Comparison of ENCODE assay signal across 22 cellular contexts in the genomic region with DNA sequence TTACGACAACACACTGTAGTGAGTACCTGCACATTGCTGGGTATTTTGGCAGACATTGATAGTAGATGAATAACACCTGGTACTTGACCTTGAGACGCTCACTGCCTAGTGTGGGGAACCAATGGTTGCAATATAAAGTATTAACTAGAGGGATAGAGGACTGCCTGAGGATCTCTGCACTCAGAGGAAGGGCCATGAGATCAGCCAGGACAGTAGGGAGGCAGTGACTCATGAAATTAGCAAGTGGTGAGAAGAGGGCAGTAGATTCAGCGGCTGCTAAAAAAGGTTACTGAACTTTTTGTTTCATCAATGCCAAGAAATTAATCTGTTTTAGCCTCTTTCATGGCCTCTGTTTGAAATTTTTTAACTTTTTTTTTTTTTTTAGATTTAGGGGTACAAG.
A peak's percentile ranks its signal among the peaks of the same experiment; 100 is the strongest.
DNase-seq lines count a peak whose midpoint lies in the region; ATAC-seq, FAIRE-seq and TF ChIP-seq lines count a peak whose summit lies in the region.
"Had no signal": no experiment of that assay in that cellular context is flagged by ENCODE, and none has a peak within 500 bp of the region (broad histone marks: within the 10 kb centered on the region; RNA-seq: fewer than 3 reads in every experiment).

No MANE protein-coding gene starts in this region.

- H3K27ac ChIP-seq in astrocyte (ENCODE audit: low read depth, low read length) (peak overlapping the region; percentile 29), left lung (no peak overlapping the region)
- H3K27ac ChIP-seq: A549, parathyroid adenoma had no signal

- H3K27me3 ChIP-seq in astrocyte (ENCODE audit: insufficient read depth, low read length) (no peaks in the 10 kb centered on the region), left lung (no peaks in the 10 kb centered on the region)

- H3K27me3 Mint-ChIP-seq in HFFc6 (ENCODE audit: insufficient read depth) (no peaks in the 10 kb centered on the region), astrocyte (ENCODE audit: low read depth, unreplicated experiment) (no peaks in the 10 kb centered on the region), T-cell (no peaks in the 10 kb centered on the region)
- H3K27me3 Mint-ChIP-seq: activated CD4-positive, alpha-beta memory T cell treated with anti-CD3 and anti-CD28 coated beads, Interleukin-2, amount 10 ng/mL, durations not matched to agents 7 days and 5 days; activated T-cell treated with anti-CD3 and anti-CD28 coated beads, Interleukin-2, amount 50 U/mL, for 24 hours; IgD-negative memory B cell; naive B cell had no signal

- peaks cover 7% of the 10 kb centered on the region for H3K9me3 ChIP-seq in astrocyte (ENCODE audit: insufficient read depth, low read depth, low read length)
- peaks cover 0 to 16% of the 10 kb centered on the region in 2 donors for H3K9me3 ChIP-seq in left lung

- peak overlapping the region; percentile 56; the same call in 1 of the 2 replicates for H3K4me3 Mint-ChIP-seq in HFFc6
- no peak overlapping the region for H3K4me3 Mint-ChIP-seq in astrocyte (ENCODE audit: unreplicated experiment)
- H3K4me3 Mint-ChIP-seq in T-cell: no peak overlapping the region
- H3K4me3 Mint-ChIP-seq: activated CD4-positive, alpha-beta memory T cell treated with anti-CD3 and anti-CD28 coated beads, Interleukin-2, amount 10 ng/mL, durations not matched to agents 7 days and 5 days; activated T-cell treated with anti-CD3 and anti-CD28 coated beads, Interleukin-2, amount 50 U/mL, for 24 hours; CD14-positive monocyte; IgD-negative memory B cell; naive B cell had no signal

- no peak for TF ChIP-seq CTCF in HFFc6 (IDR thresholded peaks at IDR 0.05)
- no peak for TF ChIP-seq CTCF in astrocyte (IDR thresholded peaks at IDR 0.05; ENCODE audit: insufficient read depth, low read depth, low read length)
- no peak for TF ChIP-seq CTCF in left lung (IDR thresholded peaks at IDR 0.05)

- no peaks in the 10 kb centered on the region for H4K20me1 ChIP-seq in astrocyte (ENCODE audit: insufficient read depth, low read length)

- H3K4me3 ChIP-seq in astrocyte (ENCODE audit: insufficient read depth, low read depth, low read length) (no peak overlapping the region), left lung (no peak overlapping the region)
- H3K4me3 ChIP-seq: A549 had no signal

- POLR2A ChIA-PET in T-cell (lab: Charles Lee): no interaction called here

- peak; percentile 49 for ATAC-seq in left lung
- no peak for ATAC-seq in T-cell (replicated peaks in 1 of 4)
- no peak for ATAC-seq in GM21786 (IDR thresholded peaks at IDR 0.05; ENCODE audit: unreplicated experiment)
- no peak for ATAC-seq in HG03139 (IDR thresholded peaks at IDR 0.05; ENCODE audit: unreplicated experiment)
- ATAC-seq: A549 had no signal

- H3K9me3 Mint-ChIP-seq in HFFc6: peaks cover 45% of the 10 kb centered on the region
- H3K9me3 Mint-ChIP-seq in astrocyte (ENCODE audit: unreplicated experiment): peaks cover 37% of the 10 kb centered on the region
- H3K9me3 Mint-ChIP-seq in T-cell: peaks cover 8 to 19% (median 9%) of the 10 kb centered on the region in 3 donors

- H3K4me1 Mint-ChIP-seq in HFFc6 (ENCODE audit: low read depth): peaks cover 34% of the 10 kb centered on the region
- H3K4me1 Mint-ChIP-seq in astrocyte (ENCODE audit: low read depth, unreplicated experiment): peaks cover 15% of the 10 kb centered on the region
- H3K4me1 Mint-ChIP-seq in T-cell: no peaks in the 10 kb centered on the region
- H3K4me1 Mint-ChIP-seq: activated CD4-positive, alpha-beta memory T cell treated with anti-CD3 and anti-CD28 coated beads, Interleukin-2, amount 10 ng/mL, durations not matched to agents 7 days and 5 days; CD14-positive monocyte had no signal

- H3K36me3 ChIP-seq in astrocyte (ENCODE audit: insufficient read depth, low read length): no peaks in the 10 kb centered on the region
- no peaks in the 10 kb centered on the region for H3K36me3 ChIP-seq in left lung

- H3K36me3 Mint-ChIP-seq in HFFc6 (ENCODE audit: low read depth): peaks cover 49% of the 10 kb centered on the region
- peaks cover 8% of the 10 kb centered on the region for H3K36me3 Mint-ChIP-seq in astrocyte (ENCODE audit: low read depth, unreplicated experiment)
- H3K36me3 Mint-ChIP-seq in T-cell: no peaks in the 10 kb centered on the region
- H3K36me3 Mint-ChIP-seq: CD14-positive monocyte, IgD-negative memory B cell, naive B cell had no signal

- DNase-seq in A172 (ENCODE audit: low spot score): peak; percentile 66
- DNase-seq in HFFc6: peak; percentile 50
- peak; percentile 56 for DNase-seq in astrocyte (ENCODE audit: low read depth)
- no peak for DNase-seq in left lung
- DNase-seq in T-cell: no peak
- no peak for DNase-seq in stimulated activated CD4-positive, alpha-beta T cell treated with anti-CD3 and anti-CD28 coated beads, Interleukin-2, amount 100 ng/mL, for 24 hours
- DNase-seq: activated CD4-positive, alpha-beta memory T cell treated with anti-CD3 and anti-CD28 coated beads, Interleukin-2, amount 10 ng/mL, durations not matched to agents 7 days and 5 days; activated naive CD4-positive, alpha-beta T cell treated with anti-CD3 and anti-CD28 coated beads, Interleukin-2, amount 50 U/mL, for 16 hours; activated T-cell treated with anti-CD3 and anti-CD28 coated beads, Interleukin-2, amount 50 U/mL, for 24 hours; DMS153; naive B cell; NCI-H1930; NCI-H510A treated with DMSO at 0.1 percent for 48 hours; SIG-M5; small intestine; T-helper 2 cell had no signal

- no peaks in the 10 kb centered on the region for H3K79me2 ChIP-seq in astrocyte (ENCODE audit: insufficient read depth, low read length)
- H3K79me2 ChIP-seq: parathyroid adenoma had no signal

- H3K4me2 ChIP-seq in astrocyte (ENCODE audit: low read length): peak overlapping the region; percentile 63
- H3K4me2 ChIP-seq: A549 had no signal

- no peak overlapping the region for H2AFZ ChIP-seq in astrocyte (ENCODE audit: low read depth, low read length)
- H2AFZ ChIP-seq: parathyroid adenoma had no signal

- H3K9ac ChIP-seq in astrocyte (ENCODE audit: low read length): no peak overlapping the region
- H3K9ac ChIP-seq: parathyroid adenoma had no signal

- intact Hi-C loops in left lung (cut with DNase I): no loop called here

- H3K4me1 ChIP-seq in astrocyte (ENCODE audit: insufficient read depth, low read length): peaks cover 16% of the 10 kb centered on the region
- no peaks in the 10 kb centered on the region for H3K4me1 ChIP-seq in left lung
- H3K4me1 ChIP-seq: parathyroid adenoma had no signal

- CTCF ChIA-PET in T-cell (lab: Charles Lee): no interaction called here

- FAIRE-seq in astrocyte (lab: Jason Lieb, UNC): peak; percentile 13
- FAIRE-seq: A549, small intestine had no signal

- H3K27ac Mint-ChIP-seq in HFFc6 (no peak overlapping the region; the same call in 1 of the 2 replicates), astrocyte (ENCODE audit: unreplicated experiment) (no peak overlapping the region), T-cell (no peak overlapping the region)
- H3K27ac Mint-ChIP-seq: activated CD4-positive, alpha-beta memory T cell treated with anti-CD3 and anti-CD28 coated beads, Interleukin-2, amount 10 ng/mL, durations not matched to agents 7 days and 5 days; activated T-cell treated with anti-CD3 and anti-CD28 coated beads, Interleukin-2, amount 50 U/mL, for 24 hours; CD14-positive monocyte; IgD-negative memory B cell; naive B cell had no signal

Comparison
In these comparisons a context has a peak if more than half of its experiments do, and no peak if none do; other contexts are left out.
1. DNase-seq: peak in A172 (single experiment), HFFc6 (single experiment) and astrocyte (single experiment); none in left lung (0 of 2), T-cell (0 of 34) and stimulated activated CD4-positive, alpha-beta T cell treated with anti-CD3 and anti-CD28 coated beads, Interleukin-2, amount 100 ng/mL, for 24 hours (0 of 2).